ENCODE assay signal across 6 cellular contexts in the genomic region with DNA sequence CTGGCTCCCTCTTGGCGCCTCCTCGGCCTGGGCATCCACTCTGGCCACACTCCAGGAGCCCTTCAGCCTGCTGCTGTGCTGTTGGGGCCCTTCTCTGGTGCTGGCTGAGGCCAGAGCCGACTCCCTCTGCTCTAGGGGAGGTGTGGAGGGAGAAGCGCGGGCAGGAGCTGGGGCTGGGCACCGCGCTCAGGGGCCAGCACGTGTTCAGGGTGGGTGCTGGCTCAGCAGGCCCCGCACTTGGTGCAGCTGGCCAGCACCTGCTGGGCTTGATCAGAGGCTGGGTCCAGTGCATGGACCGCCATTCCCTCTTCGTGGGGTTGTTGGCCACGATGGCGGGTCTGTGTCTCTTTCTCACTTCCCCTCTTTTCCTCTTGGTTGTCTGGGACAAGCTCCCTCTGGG.
"Had no signal": no experiment of that assay in that cellular context is flagged by ENCODE, and none has a peak within 500 bp of the region (broad histone marks: within the 10 kb centered on the region; RNA-seq: fewer than 3 reads in every experiment).

No MANE protein-coding gene starts in this region.

- H2AFZ ChIP-seq: GM23338 had no signal

- H3K27ac Mint-ChIP-seq: GM23338, H9, HFFc6 had no signal

- ATAC-seq: GM23338, K562 had no signal

- H3K4me3 ChIP-seq: GM23338, K562 had no signal

- H3K4me2 ChIP-seq: GM23338 had no signal

- H3K4me3 Mint-ChIP-seq: GM23338, H9, HFFc6 had no signal

- DNase-seq: H9, HCEC 1CT, HFFc6, IMR-90 had no signal

- H3K4me1 Mint-ChIP-seq: H9 had no signal
